ENCODE assay signal across 1 cellular context in genomic region chrX:41010188-41010846, GRCh38.
TF ChIP-seq lines count a peak whose summit lies in the region.

No MANE protein-coding gene starts in this region.

TF ChIP-seq in A549, 52 proteins besides CTCF, POLR2A, EP300 and RAD21 (continued from another document):
- TF ChIP-seq, protein P1, sequence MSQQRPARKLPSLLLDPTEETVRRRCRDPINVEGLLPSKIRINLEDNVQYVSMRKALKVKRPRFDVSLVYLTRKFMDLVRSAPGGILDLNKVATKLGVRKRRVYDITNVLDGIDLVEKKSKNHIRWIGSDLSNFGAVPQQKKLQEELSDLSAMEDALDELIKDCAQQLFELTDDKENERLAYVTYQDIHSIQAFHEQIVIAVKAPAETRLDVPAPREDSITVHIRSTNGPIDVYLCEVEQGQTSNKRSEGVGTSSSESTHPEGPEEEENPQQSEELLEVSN (IDR thresholded peaks at IDR 0.05; ENCODE audit: borderline replicate concordance, low read depth): 0 out of 2 replicates have a peak, but pooled peaks have one; percentile 38
- no peak for TF ChIP-seq NR3C1 (IDR thresholded peaks at IDR 0.05)
